14 cellular contexts compared by ENCODE assay signal in genomic region chr22:20036119-20036518, GRCh38. TPM values are rescaled to one million over a fixed set of nuclear protein-coding genes. Genes with fewer than 3 reads are reported as not detected.
DNase-seq lines count a peak whose midpoint lies in the region; ATAC-seq, FAIRE-seq and TF ChIP-seq lines count a peak whose summit lies in the region.
"Had no signal": no experiment of that assay in that cellular context is flagged by ENCODE, and none has a peak within 500 bp of the region (broad histone marks: within the 10 kb centered on the region; RNA-seq: fewer than 3 reads in every experiment).

No MANE protein-coding gene starts in this region.

- H3K9ac ChIP-seq in OCI-LY3 (ENCODE audit: low read length), result peak overlapping the region; percentile 82
- H3K9ac ChIP-seq: SK-N-SH had no signal

- H3K27me3 Mint-ChIP-seq in memory B cell, result no peaks in the 10 kb centered on the region

- no peaks in the 10 kb centered on the region for H3K9me2 ChIP-seq in DOHH2 (replicated peaks; ENCODE audit: control insufficient read depth, low read length)
- H3K9me2 ChIP-seq: SK-N-SH had no signal

- H3K9me3 Mint-ChIP-seq in memory B cell, result no peaks in the 10 kb centered on the region

- H3K9me3 ChIP-seq in DOHH2 (ENCODE audit: control insufficient read depth, insufficient read depth, low read length) (peaks cover 8% of the 10 kb centered on the region; the same call in 1 of the 2 replicates), OCI-LY3 (ENCODE audit: insufficient read depth, low read length) (peaks cover 4% of the 10 kb centered on the region; the same call in 1 of the 2 replicates)
- H3K9me3 ChIP-seq: BE2C, SK-N-SH had no signal

- H4K20me1 ChIP-seq in DOHH2 (ENCODE audit: control insufficient read depth, insufficient read depth, low read depth, low read length) (no peaks in the 10 kb centered on the region), OCI-LY3 (ENCODE audit: insufficient read depth, low read length) (no peaks in the 10 kb centered on the region)

- peak overlapping the region; percentile 92 for H3K27ac ChIP-seq in DOHH2 (ENCODE audit: low read depth, low read length)
- peak overlapping the region; percentile 93 for H3K27ac ChIP-seq in OCI-LY3 (ENCODE audit: low read length)

- H3K4me2 ChIP-seq in DOHH2 (ENCODE audit: low read length) (peak overlapping the region; percentile 65), OCI-LY3 (ENCODE audit: low read length) (peak overlapping the region; percentile 94)
- H3K4me2 ChIP-seq: SK-N-SH had no signal

- H2AFZ ChIP-seq in OCI-LY3 (ENCODE audit: low read depth, low read length), result peak overlapping the region; percentile 34; the same call in 1 of the 2 replicates

- H3K4me3 Mint-ChIP-seq in memory B cell, result peak overlapping the region; percentile 61

- H3K27me3 ChIP-seq in DOHH2 (ENCODE audit: control insufficient read depth, low read length) (no peaks in the 10 kb centered on the region), OCI-LY3 (ENCODE audit: low read depth, low read length) (no peaks in the 10 kb centered on the region)
- H3K27me3 ChIP-seq: BE2C had no signal

- peaks cover 48% of the 10 kb centered on the region for H3K4me1 Mint-ChIP-seq in memory B cell

- ATAC-seq in memory B cell (ENCODE audit: low read depth) (no peak), HG03469 (IDR thresholded peaks at IDR 0.05; ENCODE audit: unreplicated experiment) (no peak), GM21381 (IDR thresholded peaks at IDR 0.05; ENCODE audit: unreplicated experiment) (no peak)
- ATAC-seq: Right ventricle myocardium inferior had no signal

- FAIRE-seq in GM18507 (lab: Jason Lieb, UNC), result peak; percentile 52
- FAIRE-seq: H54 had no signal

- H3K79me2 ChIP-seq in DOHH2 (ENCODE audit: control insufficient read depth, low read length) (peaks cover 43% of the 10 kb centered on the region), OCI-LY3 (ENCODE audit: low read length) (0 out of 2 replicates have a peak, but pooled peaks cover 4% of the 10 kb centered on the region)

- peak overlapping the region; percentile 63 for H3K27ac Mint-ChIP-seq in memory B cell

- H3K36me3 Mint-ChIP-seq in memory B cell, result peaks cover 22% of the 10 kb centered on the region

- DNase-seq in GM18507 (ENCODE audit: extremely low spot score, insufficient read length, low read depth) (no peak), memory B cell (ENCODE audit: low spot score in 2 of 2) (no peak), cerebellum (ENCODE audit: low spot score) (no peak)
- DNase-seq: BE2C, DMS 273 treated with DMSO at 0.1 percent for 48 hours, NCI-H1048, SK-N-SH, T-helper 1 cell had no signal

- H3K4me1 ChIP-seq in DOHH2 (ENCODE audit: control insufficient read depth, low read length), result peaks cover 73% of the 10 kb centered on the region
- H3K4me1 ChIP-seq in OCI-LY3 (ENCODE audit: low read length), result peaks cover 52% of the 10 kb centered on the region

- no peak for TF ChIP-seq CTCF in DOHH2 (IDR thresholded peaks at IDR 0.05; ENCODE audit: low read depth, low read length, poor library complexity, severe bottlenecking)
- no peak for TF ChIP-seq CTCF in OCI-LY3 (IDR thresholded peaks at IDR 0.05; ENCODE audit: low read depth, low read length)

- peaks cover 30% of the 10 kb centered on the region for H3K36me3 ChIP-seq in DOHH2 (ENCODE audit: control insufficient read depth, low read length)
- H3K36me3 ChIP-seq in OCI-LY3 (replicated peaks; ENCODE audit: low read depth, low read length), result peaks cover 15% of the 10 kb centered on the region
- H3K36me3 ChIP-seq: BE2C had no signal

- H3F3A ChIP-seq in DOHH2 (ENCODE audit: control insufficient read depth, insufficient read depth), result peaks cover 8% of the 10 kb centered on the region; the same call in 1 of the 2 replicates

- peak overlapping the region; percentile 48 for H3K4me3 ChIP-seq in DOHH2 (ENCODE audit: low read length)
- H3K4me3 ChIP-seq in OCI-LY3 (ENCODE audit: low read length), result peak overlapping the region; percentile 75

RNA-seq across cellular contexts. Expression of gene TANGO2, which starts 15.2 kb away (rescaled TPM):
- 12.4 TPM for total RNA-seq in cerebellum

RNA-seq across cellular contexts. Expression of gene ARVCF, which starts 19.5 kb away (rescaled TPM):
- 64.5 TPM for total RNA-seq in cerebellum

RNA-seq across cellular contexts. Expression of gene DGCR8, which starts 43.9 kb away (rescaled TPM):
- 45.4 TPM for total RNA-seq in cerebellum
